15 cellular contexts compared by ENCODE assay signal in genomic region chr16:74868035-74868434, GRCh38.
DNase-seq lines count a peak whose midpoint lies in the region; ATAC-seq and TF ChIP-seq lines count a peak whose summit lies in the region.
"Had no signal": no experiment of that assay in that cellular context is flagged by ENCODE, and none has a peak within 500 bp of the region (broad histone marks: within the 10 kb centered on the region; RNA-seq: fewer than 3 reads in every experiment).

No MANE protein-coding gene starts in this region.

- no peak overlapping the region for H2AK5ac ChIP-seq in neuronal stem cell (ENCODE audit: low read depth, low read length)

- H3K79me1 ChIP-seq in neuronal stem cell (ENCODE audit: low read depth, low read length): no peaks in the 10 kb centered on the region

- intact Hi-C loops in left ventricle myocardium inferior (cut with micrococcal nuclease): no loop called here
- intact Hi-C loops in uterus (cut with DNase I; ENCODE audit: low total_unique reads): no loop called here

- H3K36me3 Mint-ChIP-seq in T-helper 17 cell (ENCODE audit: low read depth): no peaks in the 10 kb centered on the region

- H2AFZ ChIP-seq in neuronal stem cell (ENCODE audit: low read length): no peak overlapping the region

- H2BK12ac ChIP-seq in neuronal stem cell (ENCODE audit: low read length): no peak overlapping the region

- no CpG with 5 or more reads among the region's 5 CpGs for WGBS in neuronal stem cell (ENCODE audit: extremely low coverage in 2 of 2, insufficient read length in 2 of 2, insufficient replicate concordance in 1 of 2), 2 donors

- no peak for TF ChIP-seq CTCF in left ventricle myocardium inferior (IDR thresholded peaks at IDR 0.05; ENCODE audit: borderline replicate concordance)
- TF ChIP-seq CTCF in right atrium auricular region (IDR thresholded peaks at IDR 0.05): no peak
- TF ChIP-seq CTCF in foreskin keratinocyte (conservative IDR thresholded peaks at IDR 0.05): no peak
- TF ChIP-seq CTCF in uterus (IDR thresholded peaks at IDR 0.05): no peak

- H3K23ac ChIP-seq in neuronal stem cell (ENCODE audit: low read depth, low read length, poor library complexity): no peak overlapping the region

- peaks cover 17% of the 10 kb centered on the region for H3K4me1 Mint-ChIP-seq in T-helper 17 cell
- H3K4me1 Mint-ChIP-seq: nephron had no signal

- H3K4me3 Mint-ChIP-seq in T-helper 17 cell: peak overlapping the region; percentile 43
- H3K4me3 Mint-ChIP-seq: nephron; stimulated activated naive B cell treated with anti-CD40 and anti-IgM and Interleukin-4, amounts not matched to agents 10 μg/mL and 1 μg/mL and 100 μg/mL, for 72 hours had no signal

- no peak overlapping the region for H2BK15ac ChIP-seq in neuronal stem cell (ENCODE audit: low read length)

- no peak overlapping the region for H3K18ac ChIP-seq in neuronal stem cell (ENCODE audit: low read length)

- H3K9me3 ChIP-seq in left ventricle myocardium inferior (replicated peaks) (no peaks in the 10 kb centered on the region), right atrium auricular region (no peaks in the 10 kb centered on the region), T-helper 17 cell (ENCODE audit: control insufficient read depth, low read length, poor library complexity, severe bottlenecking) (no peaks in the 10 kb centered on the region), uterus (no peaks in the 10 kb centered on the region), neuronal stem cell (replicated peaks in 1 of 2; ENCODE audit: control insufficient read depth in 2 of 2, insufficient read depth in 1 of 2, low read depth in 1 of 2, low read length in 2 of 2) (no peaks in the 10 kb centered on the region)
- H3K9me3 ChIP-seq: BE2C had no signal

- no peak overlapping the region for H2BK120ac ChIP-seq in neuronal stem cell (ENCODE audit: low read depth, low read length)

- H3K36me3 ChIP-seq in left ventricle myocardium inferior: peaks cover 16% of the 10 kb centered on the region
- H3K36me3 ChIP-seq in right atrium auricular region: peaks cover 14% of the 10 kb centered on the region
- H3K36me3 ChIP-seq in uterus: no peaks in the 10 kb centered on the region
- H3K36me3 ChIP-seq in neuronal stem cell (replicated peaks in 1 of 2; ENCODE audit: control insufficient read depth in 2 of 2, insufficient read depth in 2 of 2, low read length in 2 of 2): peaks cover 2 to 14% of the 10 kb centered on the region in 2 donors
- H3K36me3 ChIP-seq: BE2C had no signal

- H3K27me3 Mint-ChIP-seq in T-helper 17 cell: no peaks in the 10 kb centered on the region

- no peaks in the 10 kb centered on the region for H3K27me3 ChIP-seq in left ventricle myocardium inferior (ENCODE audit: low read depth)
- H3K27me3 ChIP-seq in right atrium auricular region: no peaks in the 10 kb centered on the region
- H3K27me3 ChIP-seq in foreskin keratinocyte: no peaks in the 10 kb centered on the region
- H3K27me3 ChIP-seq in uterus: no peaks in the 10 kb centered on the region
- H3K27me3 ChIP-seq in neuronal stem cell (ENCODE audit: control insufficient read depth in 3 of 3, insufficient read depth in 3 of 3, low read depth in 1 of 3, low read length in 3 of 3): no peaks in the 10 kb centered on the region
- H3K27me3 ChIP-seq: BE2C had no signal

- H3K27ac ChIP-seq in left ventricle myocardium inferior (replicated peaks) (peak overlapping the region; percentile 79), right atrium auricular region (peak overlapping the region in 1 of 2 donors; percentile 54), foreskin keratinocyte (peak overlapping the region; percentile 35), uterus (peak overlapping the region; percentile 33 to 64), neuronal stem cell (replicated peaks; ENCODE audit: low read length) (no peak overlapping the region)

- DNase-seq in left ventricle myocardium inferior: no peak
- no peak for DNase-seq in right atrium auricular region (ENCODE audit: low spot score)
- DNase-seq in T-helper 17 cell: no peak
- DNase-seq in foreskin keratinocyte: no peak
- DNase-seq in uterus: no peak
- DNase-seq in neuronal stem cell (ENCODE audit: low spot score): no peak
- DNase-seq in SKM-1 (lab: John Stamatoyannopoulos, UW; ENCODE audit: unreplicated experiment): no peak
- no peak for DNase-seq in hypothalamus (lab: John Stamatoyannopoulos, UW)
- DNase-seq: activated gamma-delta T cell; KBM-7; NCI-H524; stimulated activated naive B cell treated with anti-CD40 and anti-IgM and Interleukin-4, amounts not matched to agents 10 μg/mL and 1 μg/mL and 100 μg/mL, for 72 hours had no signal

- no peak overlapping the region for H3K4me2 ChIP-seq in neuronal stem cell (ENCODE audit: insufficient read depth, low read length, poor library complexity, severe bottlenecking)

- H3K4me3 ChIP-seq in left ventricle myocardium inferior (no peak overlapping the region), right atrium auricular region (no peak overlapping the region), uterus (no peak overlapping the region), neuronal stem cell (ENCODE audit: low read length in 2 of 2) (no peak overlapping the region)

- TF ChIP-seq POLR2A in uterus (IDR thresholded peaks at IDR 0.05): no peak

- no peak overlapping the region for H4K91ac ChIP-seq in neuronal stem cell (ENCODE audit: low read depth, low read length, poor library complexity)

- H3K9ac ChIP-seq in neuronal stem cell (ENCODE audit: low read depth, low read length, poor library complexity): no peak overlapping the region

- ATAC-seq in T-helper 17 cell (peak; percentile 14), foreskin keratinocyte (peak; percentile 11)
- ATAC-seq: sciatic nerve; stimulated activated naive B cell treated with anti-CD40 and anti-IgM and Interleukin-4, amounts not matched to agents 10 μg/mL and 1 μg/mL and 100 μg/mL, for 72 hours had no signal

- no peak overlapping the region for H2BK5ac ChIP-seq in neuronal stem cell (ENCODE audit: low read length)

- no peak overlapping the region for H4K8ac ChIP-seq in neuronal stem cell (ENCODE audit: low read depth, low read length)

- H3K14ac ChIP-seq in neuronal stem cell (ENCODE audit: low read length): no peak overlapping the region

- H3K27ac Mint-ChIP-seq in T-helper 17 cell: peak overlapping the region; percentile 99
- H3K27ac Mint-ChIP-seq: nephron; stimulated activated naive B cell treated with anti-CD40 and anti-IgM and Interleukin-4, amounts not matched to agents 10 μg/mL and 1 μg/mL and 100 μg/mL, for 72 hours had no signal

- H3K4ac ChIP-seq in neuronal stem cell (ENCODE audit: low read length): no peak overlapping the region

- no peaks in the 10 kb centered on the region for H3K4me1 ChIP-seq in left ventricle myocardium inferior
- no peaks in the 10 kb centered on the region for H3K4me1 ChIP-seq in right atrium auricular region
- H3K4me1 ChIP-seq in foreskin keratinocyte: peaks cover 19% of the 10 kb centered on the region
- H3K4me1 ChIP-seq in uterus: no peaks in the 10 kb centered on the region
- peaks cover 10 to 13% of the 10 kb centered on the region in 2 donors for H3K4me1 ChIP-seq in neuronal stem cell (ENCODE audit: control insufficient read depth in 2 of 2, insufficient read depth in 1 of 2, low read depth in 1 of 2, low read length in 2 of 2)
